In genomic region chr10:6271663-6272062, GRCh38 we compare ENCODE assay signal across 18 cellular contexts.
DNase-seq lines count a peak whose midpoint lies in the region; ATAC-seq and TF ChIP-seq lines count a peak whose summit lies in the region.
"Had no signal": no experiment of that assay in that cellular context is flagged by ENCODE, and none has a peak within 500 bp of the region (broad histone marks: within the 10 kb centered on the region; RNA-seq: fewer than 3 reads in every experiment).

No MANE protein-coding gene starts in this region.

- peaks cover 6% of the 10 kb centered on the region for H3K36me3 Mint-ChIP-seq in activated naive CD8-positive, alpha-beta T cell treated with anti-CD3 and anti-CD28 coated beads, Interleukin-2, amount 50 U/mL, for 24 hours (ENCODE audit: low read depth)
- H3K36me3 Mint-ChIP-seq in naive thymus-derived CD4-positive, alpha-beta T cell, result peaks cover 0 to 23% (median 0%) of the 10 kb centered on the region in 5 donors

- no peaks in the 10 kb centered on the region for H3K9me3 Mint-ChIP-seq in activated naive CD8-positive, alpha-beta T cell treated with anti-CD3 and anti-CD28 coated beads, Interleukin-2, amount 50 U/mL, for 24 hours
- peaks cover 0 to 3% (median 0%) of the 10 kb centered on the region in 11 donors for H3K9me3 Mint-ChIP-seq in naive thymus-derived CD4-positive, alpha-beta T cell

- ATAC-seq in activated naive CD8-positive, alpha-beta T cell treated with anti-CD3 and anti-CD28 coated beads, Interleukin-2, amount 50 U/mL, for 24 hours, result no peak
- ATAC-seq in naive thymus-derived CD4-positive, alpha-beta T cell, result no peak
- ATAC-seq in upper lobe of right lung (no peak), HG02884 (IDR thresholded peaks at IDR 0.05; ENCODE audit: unreplicated experiment) (no peak)
- ATAC-seq: heart right ventricle had no signal

- H3K27ac Mint-ChIP-seq in activated naive CD8-positive, alpha-beta T cell treated with anti-CD3 and anti-CD28 coated beads, Interleukin-2, amount 50 U/mL, for 24 hours, result peak overlapping the region; percentile 93
- peak overlapping the region in 7 of 9 donors; percentile 56 to 94 (median 82) for H3K27ac Mint-ChIP-seq in naive thymus-derived CD4-positive, alpha-beta T cell

- intact Hi-C loops in naive thymus-derived CD4-positive, alpha-beta T cell (cut with micrococcal nuclease), result loop anchor here (2.0 to 5.0 kb wide), 3 partner anchors 33 to 71 kb away; partner anchors contain the start of gene PFKFB3 (in 1 of the 2)
- intact Hi-C loops in upper lobe of right lung (cut with DNase I), result no loop called here

- POLR2A ChIA-PET in naive thymus-derived CD4-positive, alpha-beta T cell (lab: Charles Lee), result interaction anchor here (0.5 kb wide), 1 partner anchor 9 kb away, joined by 4 read pairs; no protein-coding TSS in a partner anchor

- DNase-seq in stimulated activated CD4-positive, alpha-beta T cell treated with anti-CD3 and anti-CD28 coated beads, Interleukin-15, amount 100 ng/mL, for 24 hours, result peak; percentile 21
- DNase-seq in stimulated activated CD4-positive, alpha-beta T cell treated with anti-CD3 and anti-CD28 coated beads, Interleukin-1b, Interleukin-23, amount 100 ng/mL, for 48 hours, result no peak
- DNase-seq in activated naive CD8-positive, alpha-beta T cell treated with anti-CD3 and anti-CD28 coated beads, Interleukin-2, amount 50 U/mL, for 24 hours, result no peak
- DNase-seq in naive thymus-derived CD4-positive, alpha-beta T cell, result no peak
- no peak for DNase-seq in upper lobe of right lung
- DNase-seq in NCI-H524 (lab: John Stamatoyannopoulos, UW), result no peak
- DNase-seq in MV-4-11 (lab: John Stamatoyannopoulos, UW), result no peak
- DNase-seq: dermis blood vessel endothelial cell, DND-41, esophagus squamous epithelium, heart right ventricle, kidney glomerular epithelial cell, NCI-H1930, NCI-H526, PC-9, SK-N-SH, WERI-Rb-1 had no signal

- no peaks in the 10 kb centered on the region for H3K9me3 ChIP-seq in naive thymus-derived CD4-positive, alpha-beta T cell (ENCODE audit: control insufficient read depth in 2 of 3, low read length in 3 of 3)
- H3K9me3 ChIP-seq in upper lobe of right lung, result no peaks in the 10 kb centered on the region
- H3K9me3 ChIP-seq: esophagus squamous epithelium, heart right ventricle, SK-N-SH had no signal

- H3K4me3 ChIP-seq in naive thymus-derived CD4-positive, alpha-beta T cell (ENCODE audit: low read length), result no peak overlapping the region
- H3K4me3 ChIP-seq in upper lobe of right lung, result no peak overlapping the region
- H3K4me3 ChIP-seq: esophagus squamous epithelium, heart right ventricle, PC-9 had no signal

- peaks cover 7 to 38% of the 10 kb centered on the region in 2 donors for H3K4me1 ChIP-seq in naive thymus-derived CD4-positive, alpha-beta T cell (ENCODE audit: control insufficient read depth in 2 of 2, insufficient read depth in 2 of 2, low read length in 2 of 2)
- peaks cover 21% of the 10 kb centered on the region for H3K4me1 ChIP-seq in upper lobe of right lung

- no peaks in the 10 kb centered on the region for H3K36me3 ChIP-seq in naive thymus-derived CD4-positive, alpha-beta T cell (ENCODE audit: control insufficient read depth in 2 of 3, insufficient read depth in 3 of 3, low read length in 3 of 3)
- H3K36me3 ChIP-seq in upper lobe of right lung, result no peaks in the 10 kb centered on the region
- H3K36me3 ChIP-seq: esophagus squamous epithelium, heart right ventricle, WERI-Rb-1 had no signal

- peaks cover 75% of the 10 kb centered on the region for H3K4me1 Mint-ChIP-seq in activated naive CD8-positive, alpha-beta T cell treated with anti-CD3 and anti-CD28 coated beads, Interleukin-2, amount 50 U/mL, for 24 hours
- H3K4me1 Mint-ChIP-seq in naive thymus-derived CD4-positive, alpha-beta T cell, result peaks cover 25 to 71% (median 31%) of the 10 kb centered on the region in 7 donors

- H3K27me3 Mint-ChIP-seq in activated naive CD8-positive, alpha-beta T cell treated with anti-CD3 and anti-CD28 coated beads, Interleukin-2, amount 50 U/mL, for 24 hours, result no peaks in the 10 kb centered on the region
- H3K27me3 Mint-ChIP-seq in naive thymus-derived CD4-positive, alpha-beta T cell, result no peaks in the 10 kb centered on the region

- peak overlapping the region; percentile 33 for H3K4me3 Mint-ChIP-seq in activated naive CD8-positive, alpha-beta T cell treated with anti-CD3 and anti-CD28 coated beads, Interleukin-2, amount 50 U/mL, for 24 hours
- peak overlapping the region in 1 of 10 donors; percentile 16 for H3K4me3 Mint-ChIP-seq in naive thymus-derived CD4-positive, alpha-beta T cell

- no peak overlapping the region for H3K27ac ChIP-seq in naive thymus-derived CD4-positive, alpha-beta T cell (ENCODE audit: low read depth, low read length)
- H3K27ac ChIP-seq in upper lobe of right lung, result peak overlapping the region; percentile 68
- H3K27ac ChIP-seq: PC-9, WERI-Rb-1 had no signal

- CTCF ChIA-PET in naive thymus-derived CD4-positive, alpha-beta T cell (lab: Charles Lee), result no interaction called here

- no peak for TF ChIP-seq CTCF in upper lobe of right lung (IDR thresholded peaks at IDR 0.05)

- H3K27me3 ChIP-seq in naive thymus-derived CD4-positive, alpha-beta T cell (ENCODE audit: control insufficient read depth in 2 of 2, insufficient read depth in 2 of 2, low read length in 2 of 2), result no peaks in the 10 kb centered on the region
- H3K27me3 ChIP-seq in upper lobe of right lung, result no peaks in the 10 kb centered on the region
- H3K27me3 ChIP-seq: esophagus squamous epithelium, heart right ventricle had no signal
